ENCODE assay signal across 21 cellular contexts in genomic region chr12:94770777-94771176, GRCh38.
A peak's percentile ranks its signal among the peaks of the same experiment; 100 is the strongest.
DNase-seq lines count a peak whose midpoint lies in the region; ATAC-seq and TF ChIP-seq lines count a peak whose summit lies in the region.
"Had no signal": no experiment of that assay in that cellular context is flagged by ENCODE, and none has a peak within 500 bp of the region (broad histone marks: within the 10 kb centered on the region; RNA-seq: fewer than 3 reads in every experiment).

No MANE protein-coding gene starts in this region.

- H2AFZ ChIP-seq in Loucy (ENCODE audit: low read length), result peak overlapping the region; percentile 20; the same call in 1 of the 2 replicates

- H3K79me2 ChIP-seq in Loucy (ENCODE audit: insufficient read depth, low read length), result no peaks in the 10 kb centered on the region

- DNase-seq in WTC11 (ENCODE audit: low spot score), result no peak
- DNase-seq in mucosa of descending colon, result peak in 1 of 3 donors; percentile 35
- no peak for DNase-seq in stimulated activated naive B cell treated with anti-CD40 and anti-IgM and Interleukin-4, amounts not matched to agents 10 μg/mL and 1 μg/mL and 100 μg/mL, for 72 hours
- DNase-seq in SHP77 (lab: John Stamatoyannopoulos, UW), result no peak
- no peak for DNase-seq in HEK293T (ENCODE audit: extremely low spot score)
- DNase-seq: CD4-positive, CD25-positive, alpha-beta regulatory T cell; DMS79; GDM1; GOT3; MM.1S; NCI-H1092 treated with DMSO at 0.1 percent for 48 hours; NCI-H1694; NCI-H345; PC-3; SW 1271 had no signal

- H3K9me3 ChIP-seq in Loucy (ENCODE audit: insufficient read depth, low read depth, low read length), result peaks cover 8% of the 10 kb centered on the region; the same call in 1 of the 2 replicates
- H3K9me3 ChIP-seq in mucosa of descending colon, result no peaks in the 10 kb centered on the region
- H3K9me3 ChIP-seq: SJSA1 had no signal

- peaks cover 10% of the 10 kb centered on the region for H3K9me3 Mint-ChIP-seq in WTC11
- H3K9me3 Mint-ChIP-seq in stimulated activated naive B cell treated with anti-CD40 and anti-IgM and Interleukin-4, amounts not matched to agents 10 μg/mL and 1 μg/mL and 100 μg/mL, for 72 hours, result peaks cover 2 to 4% of the 10 kb centered on the region in 2 donors

- peak overlapping the region; percentile 86 for H3K4me2 ChIP-seq in Loucy (ENCODE audit: low read depth, low read length, poor library complexity, severe bottlenecking)
- H3K4me2 ChIP-seq: KMS-11 had no signal

- H3K9ac ChIP-seq in Loucy (ENCODE audit: low read depth, low read length, poor library complexity, severe bottlenecking), result peak overlapping the region; percentile 77
- H3K9ac ChIP-seq: KMS-11 had no signal

- peaks cover 46% of the 10 kb centered on the region for H3K27me3 Mint-ChIP-seq in WTC11 (ENCODE audit: low read depth)
- no peaks in the 10 kb centered on the region for H3K27me3 Mint-ChIP-seq in stimulated activated naive B cell treated with anti-CD40 and anti-IgM and Interleukin-4, amounts not matched to agents 10 μg/mL and 1 μg/mL and 100 μg/mL, for 72 hours
- H3K27me3 Mint-ChIP-seq: B cell had no signal

- H3F3A ChIP-seq in Loucy (ENCODE audit: low read depth), result peaks cover 18% of the 10 kb centered on the region

- H3K4me3 ChIP-seq in Loucy (ENCODE audit: low read length, poor library complexity, severe bottlenecking) (no peak overlapping the region), mucosa of descending colon (no peak overlapping the region)
- H3K4me3 ChIP-seq: SJSA1 had no signal

- no peak for TF ChIP-seq CTCF in Loucy (conservative IDR thresholded peaks at IDR 0.05; ENCODE audit: low read length)
- TF ChIP-seq CTCF in WTC11 (IDR thresholded peaks at IDR 0.05), result no peak
- TF ChIP-seq CTCF in mucosa of descending colon (IDR thresholded peaks at IDR 0.05), result no peak

- H3K4me3 Mint-ChIP-seq in WTC11, result no peak overlapping the region
- H3K4me3 Mint-ChIP-seq in stimulated activated naive B cell treated with anti-CD40 and anti-IgM and Interleukin-4, amounts not matched to agents 10 μg/mL and 1 μg/mL and 100 μg/mL, for 72 hours, result no peak overlapping the region
- H3K4me3 Mint-ChIP-seq: B cell; CD4-positive, CD25-positive, alpha-beta regulatory T cell had no signal

- no peaks in the 10 kb centered on the region for H3K27me3 ChIP-seq in Loucy (ENCODE audit: insufficient read depth, low read length, poor library complexity, severe bottlenecking)
- H3K27me3 ChIP-seq: SJSA1 had no signal

- peaks cover 43% of the 10 kb centered on the region for H3K4me1 ChIP-seq in Loucy (ENCODE audit: insufficient read depth, low read length, poor library complexity, severe bottlenecking)
- H3K4me1 ChIP-seq in mucosa of descending colon (ENCODE audit: low read depth), result peaks cover 25% of the 10 kb centered on the region

- intact Hi-C loops in mucosa of descending colon (cut with DNase I, micrococcal nuclease), result no loop called here

- H3K36me3 Mint-ChIP-seq in WTC11, result no peaks in the 10 kb centered on the region
- peaks cover 20 to 40% of the 10 kb centered on the region in 2 donors for H3K36me3 Mint-ChIP-seq in stimulated activated naive B cell treated with anti-CD40 and anti-IgM and Interleukin-4, amounts not matched to agents 10 μg/mL and 1 μg/mL and 100 μg/mL, for 72 hours
- H3K36me3 Mint-ChIP-seq: CD4-positive, CD25-positive, alpha-beta regulatory T cell had no signal

- ATAC-seq in WTC11 (peak; percentile 62), mucosa of descending colon (peak; percentile 44), HG02970 (IDR thresholded peaks at IDR 0.05; ENCODE audit: low FRiP score, unreplicated experiment) (no peak), HG03469 (IDR thresholded peaks at IDR 0.05; ENCODE audit: unreplicated experiment) (no peak)
- ATAC-seq in stimulated activated naive B cell treated with anti-CD40 and anti-IgM and Interleukin-4, amounts not matched to agents 10 μg/mL and 1 μg/mL and 100 μg/mL, for 72 hours (replicated peaks), result no peak
- ATAC-seq: PC-3 had no signal

- peaks cover 38% of the 10 kb centered on the region for H3K4me1 Mint-ChIP-seq in WTC11
- H3K4me1 Mint-ChIP-seq in stimulated activated naive B cell treated with anti-CD40 and anti-IgM and Interleukin-4, amounts not matched to agents 10 μg/mL and 1 μg/mL and 100 μg/mL, for 72 hours, result peaks cover 45 to 53% of the 10 kb centered on the region in 2 donors

- no peaks in the 10 kb centered on the region for H3K36me3 ChIP-seq in Loucy (ENCODE audit: insufficient read depth, low read length)
- no peaks in the 10 kb centered on the region for H3K36me3 ChIP-seq in mucosa of descending colon (ENCODE audit: low read depth)
- H3K36me3 ChIP-seq: SJSA1 had no signal

- POLR2A ChIA-PET in WTC11 (lab: Charles Lee) (interaction anchor here (0.6 kb wide), 1 partner anchor 656 kb away, joined by 3 read pairs; no protein-coding TSS in a partner anchor), HEK293T (lab: Yijun Ruan, JAX) (no interaction called here)

- H4K20me1 ChIP-seq in Loucy (ENCODE audit: insufficient read depth, low read length, poor library complexity, severe bottlenecking), result no peaks in the 10 kb centered on the region

- H3K27ac Mint-ChIP-seq in WTC11, result 0 out of 2 replicates have a peak overlapping the region, but pooled peaks have one; percentile 3
- peak overlapping the region; percentile 42 for H3K27ac Mint-ChIP-seq in stimulated activated naive B cell treated with anti-CD40 and anti-IgM and Interleukin-4, amounts not matched to agents 10 μg/mL and 1 μg/mL and 100 μg/mL, for 72 hours
- H3K27ac Mint-ChIP-seq: B cell; CD4-positive, CD25-positive, alpha-beta regulatory T cell had no signal

- no peaks in the 10 kb centered on the region for H3K9me2 ChIP-seq in Loucy (replicated peaks; ENCODE audit: low read depth, low read length)

- CTCF ChIA-PET in WTC11 (lab: Charles Lee), result interaction anchor here (1.7 kb wide), 1 partner anchor 105 kb away, joined by 8 read pairs; no protein-coding TSS in a partner anchor
- CTCF ChIA-PET in HEK293T (lab: Yijun Ruan, JAX), result interaction anchor here (1.7 kb wide), 1 partner anchor 105 kb away, joined by 5 read pairs; no protein-coding TSS in a partner anchor

TF ChIP-seq in WTC11, 78 proteins besides CTCF, POLR2A, EP300 and RAD21 (continues in another document):
- TF ChIP-seq NR1H2 (CRISPR knock-in tag; IDR thresholded peaks at IDR 0.05) (no peak), CREB1 (CRISPR knock-in tag; IDR thresholded peaks at IDR 0.05) (no peak)

TF ChIP-seq in HEK293T, 16 proteins besides CTCF, POLR2A, EP300 and RAD21:
- TF ChIP-seq SUZ12 (IDR thresholded peaks at IDR 0.05), result no peak
- TF ChIP-seq SP1 (IDR thresholded peaks at IDR 0.05), result no peak
- no peak for TF ChIP-seq FOXK2 (IDR thresholded peaks at IDR 0.05)
- TF ChIP-seq FOXA1 (IDR thresholded peaks at IDR 0.05), result no peak
- no peak for TF ChIP-seq TARDBP (IDR thresholded peaks at IDR 0.05)
- TF ChIP-seq, protein P1, sequence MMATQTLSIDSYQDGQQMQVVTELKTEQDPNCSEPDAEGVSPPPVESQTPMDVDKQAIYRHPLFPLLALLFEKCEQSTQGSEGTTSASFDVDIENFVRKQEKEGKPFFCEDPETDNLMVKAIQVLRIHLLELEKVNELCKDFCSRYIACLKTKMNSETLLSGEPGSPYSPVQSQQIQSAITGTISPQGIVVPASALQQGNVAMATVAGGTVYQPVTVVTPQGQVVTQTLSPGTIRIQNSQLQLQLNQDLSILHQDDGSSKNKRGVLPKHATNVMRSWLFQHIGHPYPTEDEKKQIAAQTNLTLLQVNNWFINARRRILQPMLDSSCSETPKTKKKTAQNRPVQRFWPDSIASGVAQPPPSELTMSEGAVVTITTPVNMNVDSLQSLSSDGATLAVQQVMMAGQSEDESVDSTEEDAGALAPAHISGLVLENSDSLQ (IDR thresholded peaks at IDR 0.05), result no peak
- no peak for TF ChIP-seq ELF4 (IDR thresholded peaks at IDR 0.05)

Comparison
In these comparisons a context has a peak if more than half of its experiments do, and no peak if none do; other contexts are left out.
1. ATAC-seq: peak in WTC11 (single experiment) and mucosa of descending colon (single experiment); none in stimulated activated naive B cell treated with anti-CD40 and anti-IgM and Interleukin-4, amounts not matched to agents 10 μg/mL and 1 μg/mL and 100 μg/mL, for 72 hours (0 of 2), HG02970 (single experiment) and HG03469 (single experiment).